8 cellular contexts compared by ENCODE assay signal in the genomic region with DNA sequence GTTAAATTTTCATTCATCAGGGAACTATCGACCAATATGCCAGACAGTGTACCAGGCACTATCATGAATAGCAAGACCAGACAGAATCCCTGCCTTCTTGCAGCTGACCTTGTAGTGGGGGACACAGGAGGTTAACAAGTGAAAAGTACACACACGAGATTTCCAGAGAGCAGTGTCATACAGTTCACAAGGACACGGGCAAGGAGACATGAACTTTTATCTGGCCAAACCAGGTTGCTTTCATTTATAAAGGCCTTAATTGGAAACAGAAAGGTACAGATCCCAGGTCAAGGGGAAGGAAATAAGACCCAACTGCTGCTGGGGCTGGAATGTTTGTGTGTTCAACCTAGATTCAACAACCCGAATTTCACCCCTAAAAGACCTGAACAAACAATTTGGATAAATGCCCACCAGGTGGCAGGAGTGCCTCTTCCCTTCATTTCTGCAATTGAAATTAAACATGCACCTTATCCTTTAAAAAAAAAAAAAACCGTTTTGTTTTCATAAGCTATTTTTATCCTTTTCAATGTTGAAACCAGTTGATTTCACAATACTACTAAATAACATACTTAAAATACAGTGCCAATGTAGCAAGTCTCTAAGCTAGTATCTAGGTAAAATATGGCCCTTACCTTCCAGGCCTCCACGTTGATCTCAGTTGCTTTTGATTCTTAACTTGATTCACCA.
DNase-seq lines count a peak whose midpoint lies in the region; ATAC-seq and TF ChIP-seq lines count a peak whose summit lies in the region.

No MANE protein-coding gene starts in this region.

- no peak overlapping the region for H3K4me3 ChIP-seq in lower lobe of right lung

- peaks cover 14% of the 10 kb centered on the region for H3K4me1 ChIP-seq in lower lobe of right lung

- TF ChIP-seq CTCF in lower lobe of right lung (IDR thresholded peaks at IDR 0.05), result peak; percentile 59

- H3K27me3 Mint-ChIP-seq in stimulated activated naive CD8-positive, alpha-beta T cell treated with anti-CD3 and anti-CD28 coated beads, Interleukin-15, amount 100 ng/mL, for 72 hours, result no peaks in the 10 kb centered on the region

- no peak overlapping the region for H3K27ac Mint-ChIP-seq in stimulated activated naive CD8-positive, alpha-beta T cell treated with anti-CD3 and anti-CD28 coated beads, Interleukin-15, amount 100 ng/mL, for 72 hours

- no peaks in the 10 kb centered on the region for H3K27me3 ChIP-seq in lower lobe of right lung (ENCODE audit: low read depth)

- peak; percentile 23 to 60 for ATAC-seq in lower lobe of right lung
- ATAC-seq in stimulated activated naive CD8-positive, alpha-beta T cell treated with anti-CD3 and anti-CD28 coated beads, Interleukin-15, amount 100 ng/mL, for 72 hours, result no peak

- peak; percentile 51 for DNase-seq in SIG-M5 treated with dmso at 0.1 percent for 504 hours (lab: John Stamatoyannopoulos, UW; ENCODE audit: unreplicated experiment)
- no peak for DNase-seq in SIG-M5 (lab: John Stamatoyannopoulos, UW)
- peak; percentile 43 for DNase-seq in NCI-H1105 treated with DMSO at 0.1 percent for 48 hours (lab: John Stamatoyannopoulos, UW)
- DNase-seq in UCSD-AML1 (lab: John Stamatoyannopoulos, UW; ENCODE audit: unreplicated experiment), result peak; percentile 23
- peak; percentile 70 for DNase-seq in dedifferentiated amniotic fluid mesenchymal stem cell (ENCODE audit: extremely low spot score)
- DNase-seq in lower lobe of right lung, result no peak
- peak; percentile 33 to 40 for DNase-seq in stimulated activated naive CD8-positive, alpha-beta T cell treated with anti-CD3 and anti-CD28 coated beads, Interleukin-15, amount 100 ng/mL, for 72 hours
- DNase-seq in ecto neural progenitor cell (ENCODE audit: low spot score), result no peak

- H3K4me1 Mint-ChIP-seq in stimulated activated naive CD8-positive, alpha-beta T cell treated with anti-CD3 and anti-CD28 coated beads, Interleukin-15, amount 100 ng/mL, for 72 hours, result no peaks in the 10 kb centered on the region

- intact Hi-C loops in lower lobe of right lung (cut with DNase I), result loop anchor here (10.0 kb wide), 1 partner anchor 220 kb away; no protein-coding TSS in a partner anchor

- peak overlapping the region; percentile 43 for H3K27ac ChIP-seq in lower lobe of right lung

- H3K36me3 ChIP-seq in lower lobe of right lung, result peaks cover 22% of the 10 kb centered on the region

- no peak overlapping the region for H3K4me3 Mint-ChIP-seq in stimulated activated naive CD8-positive, alpha-beta T cell treated with anti-CD3 and anti-CD28 coated beads, Interleukin-15, amount 100 ng/mL, for 72 hours

- H3K9me3 ChIP-seq in lower lobe of right lung, result no peaks in the 10 kb centered on the region

- H3K9me3 Mint-ChIP-seq in stimulated activated naive CD8-positive, alpha-beta T cell treated with anti-CD3 and anti-CD28 coated beads, Interleukin-15, amount 100 ng/mL, for 72 hours, result no peaks in the 10 kb centered on the region

Comparison
In these comparisons a context has a peak if more than half of its experiments do, and no peak if none do; other contexts are left out.
1. DNase-seq: peak in SIG-M5 treated with dmso at 0.1 percent for 504 hours (single experiment), NCI-H1105 treated with DMSO at 0.1 percent for 48 hours (single experiment), UCSD-AML1 (single experiment), dedifferentiated amniotic fluid mesenchymal stem cell (single experiment) and stimulated activated naive CD8-positive, alpha-beta T cell treated with anti-CD3 and anti-CD28 coated beads, Interleukin-15, amount 100 ng/mL, for 72 hours (2 of 2); none in SIG-M5 (single experiment), lower lobe of right lung (single experiment) and ecto neural progenitor cell (single experiment).